Comparison of ENCODE assay signal across 8 cellular contexts in the genomic region with DNA sequence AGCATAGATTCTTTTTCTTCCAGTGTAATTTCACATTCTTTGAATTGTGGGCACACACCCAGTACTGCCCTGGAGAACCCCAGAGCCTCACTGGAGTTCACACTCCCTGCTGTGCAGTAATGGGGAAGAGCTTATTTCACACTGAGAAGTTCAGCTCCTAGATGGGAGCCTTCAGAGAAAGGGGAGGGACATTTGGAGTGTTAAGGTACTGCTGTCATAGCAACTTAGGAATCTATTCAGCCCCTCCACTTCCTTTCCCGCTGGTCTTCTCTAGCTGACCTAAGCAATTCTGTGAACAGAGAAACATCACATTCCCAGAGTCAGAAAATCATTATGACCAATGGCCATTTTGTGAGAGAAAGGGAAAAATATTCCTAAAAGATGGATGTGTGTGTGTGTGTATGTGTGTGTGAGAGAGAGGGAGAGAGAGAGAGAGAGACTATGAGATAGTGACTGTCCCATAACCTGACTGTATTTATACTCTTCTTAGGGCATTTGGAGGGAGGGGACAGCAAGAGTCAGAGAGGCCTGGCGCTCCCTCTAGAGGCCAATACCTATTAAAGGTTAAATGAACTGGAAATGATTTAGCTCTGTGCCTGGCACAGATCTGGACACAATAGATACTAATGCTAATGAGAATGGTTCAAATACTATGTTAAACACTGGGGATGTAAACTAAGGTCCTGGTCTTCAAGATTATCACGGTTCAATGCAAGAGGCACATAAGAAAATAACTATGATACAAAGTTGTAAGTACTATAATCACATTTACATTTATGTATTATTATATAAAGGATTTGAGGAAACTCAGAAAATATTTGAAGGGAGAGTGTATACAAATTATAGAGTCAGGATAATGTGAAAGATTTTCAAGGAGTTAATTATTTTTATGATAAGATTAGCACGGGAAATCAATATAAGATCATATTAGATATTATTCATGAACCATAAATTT. TPM values are rescaled to one million over a fixed set of nuclear protein-coding genes. Genes with fewer than 3 reads are reported as not detected.
DNase-seq lines count a peak whose midpoint lies in the region; ATAC-seq and TF ChIP-seq lines count a peak whose summit lies in the region.

No MANE protein-coding gene starts in this region.

- H3K27me3 ChIP-seq in foreskin keratinocyte: no peaks in the 10 kb centered on the region

- DNase-seq in DMS114 treated with DMSO at 0.1 percent for 48 hours (lab: John Stamatoyannopoulos, UW; ENCODE audit: unreplicated experiment) (peak; percentile 23), NCI-H510A (lab: John Stamatoyannopoulos, UW) (peak; percentile 23), foreskin keratinocyte (peak in 1 of 2 donors; percentile 45), omental fat pad (ENCODE audit: low spot score) (no peak), activated gamma-delta T cell (lab: John Stamatoyannopoulos, UW) (no peak)
- peak; percentile 2 for DNase-seq in activated CD8-positive, alpha-beta memory T cell treated with anti-CD3 and anti-CD28 coated beads, Interleukin-2, amount 50 U/mL, for 24 hours (ENCODE audit: extremely low read depth)

- TF ChIP-seq CTCF in foreskin keratinocyte (conservative IDR thresholded peaks at IDR 0.05) (peak; percentile 83), omental fat pad (IDR thresholded peaks at IDR 0.05) (no peak)

- H3K27ac ChIP-seq in foreskin keratinocyte: no peak overlapping the region

- peaks cover 2% of the 10 kb centered on the region for H3K4me1 ChIP-seq in foreskin keratinocyte

- ATAC-seq in GM19438 (IDR thresholded peaks at IDR 0.05; ENCODE audit: low read depth, unreplicated experiment) (peak; percentile 98), HG03432 (IDR thresholded peaks at IDR 0.05; ENCODE audit: unreplicated experiment) (peak; percentile 89), foreskin keratinocyte (peak; percentile 88), omental fat pad (ENCODE audit: low FRiP score) (peak; percentile 73)

RNA-seq across cellular contexts. Expression of a gene that starts 41.5 kb away (rescaled TPM):
- total RNA-seq in foreskin keratinocyte: 55.9 and 62.3 TPM in 2 replicates
- polyA plus RNA-seq in foreskin keratinocyte: 22.7 and 29.2 TPM in 2 replicates
- 10 to 100 TPM; 45.3 to 63.2 (median 50.4) TPM for total RNA-seq in omental fat pad

Comparison
In these comparisons a context has a peak if more than half of its experiments do, and no peak if none do; other contexts are left out.
1. DNase-seq: peak in DMS114 treated with DMSO at 0.1 percent for 48 hours (single experiment), NCI-H510A (single experiment) and activated CD8-positive, alpha-beta memory T cell treated with anti-CD3 and anti-CD28 coated beads, Interleukin-2, amount 50 U/mL, for 24 hours (single experiment); none in omental fat pad (single experiment) and activated gamma-delta T cell (single experiment).
2. Peak in every context shown above with its lines, with median percentiles within 50 percentile points of each other: ATAC-seq.